21 cellular contexts compared by ENCODE assay signal in the genomic region with DNA sequence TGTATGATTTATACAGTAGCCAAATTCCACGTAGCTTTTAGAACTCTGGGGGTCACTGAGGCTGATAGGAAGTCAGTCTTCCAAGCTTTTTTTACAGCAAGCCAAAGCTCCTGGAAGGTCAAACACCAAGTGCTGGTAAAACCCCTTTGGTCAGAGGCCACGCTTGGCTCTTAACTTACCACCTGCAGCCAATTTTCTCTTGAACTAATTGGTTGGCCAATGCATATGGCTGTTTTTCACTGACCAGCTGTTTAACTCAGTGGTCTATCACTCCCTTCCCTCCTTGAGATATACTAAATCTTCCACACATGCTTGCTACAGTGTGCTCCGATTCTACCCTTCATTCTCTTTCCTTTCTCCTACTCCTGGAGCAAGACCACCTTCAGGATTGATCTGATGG.
"Had no signal": no experiment of that assay in that cellular context is flagged by ENCODE, and none has a peak within 500 bp of the region (broad histone marks: within the 10 kb centered on the region; RNA-seq: fewer than 3 reads in every experiment).

No MANE protein-coding gene starts in this region.

- H3K4me1 ChIP-seq: colonic mucosa had no signal

- DNase-seq: activated CD4-positive, alpha-beta T cell treated with anti-CD3 and anti-CD28 coated beads for 36 hours; activated CD4-positive, alpha-beta T cell treated with anti-CD3 and anti-CD28 coated beads, Interleukin-2, amount 10 ng/mL, durations not matched to agents 7 days and 5 days; activated CD4-positive, alpha-beta T cell treated with anti-CD3 and anti-CD28 coated beads, Interleukin-2, amount 50 U/mL, for 48 hours; activated CD4-positive, CD25-positive, alpha-beta regulatory T cell; activated CD4-positive, CD25-positive, alpha-beta regulatory T cell treated with anti-CD3 and anti-CD28 coated beads, Interleukin-2, amount 50 U/mL, for 72 hours; activated CD8-positive, alpha-beta memory T cell treated with anti-CD3 and anti-CD28 coated beads for 24 hours; activated CD8-positive, alpha-beta T cell treated with anti-CD3 and anti-CD28 coated beads for 36 hours; activated effector memory CD4-positive, alpha-beta T cell treated with Interleukin-2 at 50 U/mL for 16 hours; activated gamma-delta T cell treated with Interleukin-2 at 50 U/mL for 16 hours; activated naive CD4-positive, alpha-beta T cell treated with anti-CD3 and anti-CD28 coated beads, Interleukin-2, amount 50 U/mL, for 16 hours; activated naive CD4-positive, alpha-beta T cell treated with Interleukin-2 at 50 U/mL for 16 hours; activated T-cell treated with anti-CD3 and anti-CD28 coated beads, Interleukin-2, amount 50 U/mL, for 4 hours; amniotic stem cell; brain microvascular endothelial cell; colonic mucosa; effector CD8-positive, alpha-beta T cell; foreskin fibroblast; T-helper 1 cell; T-helper 17 cell; T1000 had no signal

- H3K36me3 ChIP-seq: brain microvascular endothelial cell, colonic mucosa had no signal

- H3K4me3 ChIP-seq: colonic mucosa had no signal

- H3K27ac ChIP-seq: brain microvascular endothelial cell, colonic mucosa, epithelial cell of prostate had no signal

- H3K27me3 ChIP-seq: brain microvascular endothelial cell, colonic mucosa had no signal

- H3K9me3 ChIP-seq: colonic mucosa had no signal
